In genomic region chr5:135081240-135081639, GRCh38 we compare ENCODE assay signal across 29 cellular contexts. TPM values are rescaled to one million over a fixed set of nuclear protein-coding genes. Genes with fewer than 3 reads are reported as not detected.
"Had no signal": no experiment of that assay in that cellular context is flagged by ENCODE, and none has a peak within 500 bp of the region (broad histone marks: within the 10 kb centered on the region; RNA-seq: fewer than 3 reads in every experiment).

No MANE protein-coding gene starts in this region.

- FAIRE-seq: urothelium cell line had no signal

- H3K4me3 Mint-ChIP-seq: stimulated activated effector memory CD8-positive, alpha-beta T cell treated with anti-CD3 and anti-CD28 coated beads, Interleukin-12 subunit alpha, Interleukin-12 subunit beta, amount 100 ng/mL, for 72 hours; stimulated activated memory B cell treated with anti-CD40 and anti-IgM and Interleukin-4, amounts not matched to agents 10 μg/mL and 1 μg/mL and 100 μg/mL, for 72 hours; stimulated activated naive B cell treated with anti-CD40 and anti-IgM and Interleukin-4, amounts not matched to agents 10 μg/mL and 1 μg/mL and 100 μg/mL, for 72 hours; stimulated activated naive CD8-positive, alpha-beta T cell treated with anti-CD3 and anti-CD28 coated beads, Interleukin-15, amount 100 ng/mL, for 72 hours; stimulated activated naive CD8-positive, alpha-beta T cell treated with anti-CD3 and anti-CD28 coated beads, Interleukin-15, Interleukin-2, amounts not matched to agents 100 ng/mL and 50 ng/mL, for 24 hours; type B pancreatic cell had no signal

- DNase-seq: stimulated activated CD4-positive, alpha-beta T cell treated with anti-CD3 and anti-CD28 coated beads, Interleukin-2, amount 100 ng/mL, for 48 hours; stimulated activated CD4-positive, alpha-beta T cell treated with anti-CD3 and anti-CD28 coated beads, Interleukin-4, amount 100 ng/mL, for 1 hour; stimulated activated CD4-positive, alpha-beta T cell treated with anti-CD3 and anti-CD28 coated beads, Interleukin-4, amount 100 ng/mL, for 24 hours; stimulated activated CD4-positive, alpha-beta T cell treated with anti-CD3 and anti-CD28 coated beads, Interleukin-4, amount 100 ng/mL, for 4 hours; stimulated activated CD8-positive, alpha-beta memory T cell treated with anti-CD3 and anti-CD28 coated beads, Interleukin-4, amount 100 ng/mL, for 48 hours; stimulated activated naive B cell treated with anti-CD40 and anti-IgM and Interleukin-4, amounts not matched to agents 10 μg/mL and 1 μg/mL and 100 μg/mL, for 72 hours; stimulated activated naive CD4-positive, alpha-beta T cell; stimulated activated naive CD4-positive, alpha-beta T cell treated with Interleukin-2 at 50 U/mL for 16 hours; stimulated activated naive CD8-positive, alpha-beta T cell treated with anti-CD3 and anti-CD28 coated beads, Interleukin-15, amount 100 ng/mL, for 72 hours; stimulated activated naive CD8-positive, alpha-beta T cell treated with anti-CD3 and anti-CD28 coated beads, Interleukin-15, Interleukin-2, amounts not matched to agents 100 U/mL and 50 U/mL, for 24 hours; stomach; substantia nigra; testis; thyroid gland; tibial artery; transverse colon; trophoblast cell; upper lobe of left lung; upper lobe of right lung; uterus had no signal

- H3K4me1 Mint-ChIP-seq: stimulated activated effector memory CD8-positive, alpha-beta T cell treated with anti-CD3 and anti-CD28 coated beads, Interleukin-12 subunit alpha, Interleukin-12 subunit beta, amount 100 ng/mL, for 72 hours; stimulated activated memory B cell treated with anti-CD40 and anti-IgM and Interleukin-4, amounts not matched to agents 10 μg/mL and 1 μg/mL and 100 μg/mL, for 72 hours; stimulated activated naive B cell treated with anti-CD40 and anti-IgM and Interleukin-4, amounts not matched to agents 10 μg/mL and 1 μg/mL and 100 μg/mL, for 72 hours; stimulated activated naive CD8-positive, alpha-beta T cell treated with anti-CD3 and anti-CD28 coated beads, Interleukin-15, amount 100 ng/mL, for 72 hours had no signal

- H3K27me3 ChIP-seq: stomach, testis, thyroid gland, tibial artery, tibial nerve, transverse colon, upper lobe of left lung, uterus, vagina had no signal

- ATAC-seq: stimulated activated effector memory CD8-positive, alpha-beta T cell treated with anti-CD3 and anti-CD28 coated beads, Interleukin-12 subunit alpha, Interleukin-12 subunit beta, amount 100 ng/mL, for 72 hours; stimulated activated memory B cell treated with anti-CD40 and anti-IgM and Interleukin-4, amounts not matched to agents 10 μg/mL and 1 μg/mL and 100 μg/mL, for 72 hours; stimulated activated naive B cell treated with anti-CD40 and anti-IgM and Interleukin-4, amounts not matched to agents 10 μg/mL and 1 μg/mL and 100 μg/mL, for 72 hours; stimulated activated naive CD8-positive, alpha-beta T cell treated with anti-CD3 and anti-CD28 coated beads, Interleukin-15, amount 100 ng/mL, for 72 hours; stimulated activated naive CD8-positive, alpha-beta T cell treated with anti-CD3 and anti-CD28 coated beads, Interleukin-15, Interleukin-2, amounts not matched to agents 100 U/mL and 50 U/mL, for 24 hours; upper lobe of right lung had no signal

- H3K36me3 Mint-ChIP-seq: stimulated activated effector memory CD8-positive, alpha-beta T cell treated with anti-CD3 and anti-CD28 coated beads, Interleukin-12 subunit alpha, Interleukin-12 subunit beta, amount 100 ng/mL, for 72 hours; type B pancreatic cell had no signal

- H3K4me1 ChIP-seq: suprapubic skin, testis, thyroid gland, tibial artery, tibial nerve, transverse colon, upper lobe of left lung, upper lobe of right lung, uterus, vagina had no signal

- H3K9me3 ChIP-seq: suprapubic skin, testis, thyroid gland, upper lobe of right lung, uterus, vagina had no signal

- H3K27ac ChIP-seq: stomach, suprapubic skin, testis, thoracic aorta, thyroid gland, tibial artery, tibial nerve, transverse colon, upper lobe of left lung, upper lobe of right lung, uterus, vagina had no signal

- H3K27ac Mint-ChIP-seq: stimulated activated effector memory CD8-positive, alpha-beta T cell treated with anti-CD3 and anti-CD28 coated beads, Interleukin-12 subunit alpha, Interleukin-12 subunit beta, amount 100 ng/mL, for 72 hours; stimulated activated memory B cell treated with anti-CD40 and anti-IgM and Interleukin-4, amounts not matched to agents 10 μg/mL and 1 μg/mL and 100 μg/mL, for 72 hours; stimulated activated naive B cell treated with anti-CD40 and anti-IgM and Interleukin-4, amounts not matched to agents 10 μg/mL and 1 μg/mL and 100 μg/mL, for 72 hours; stimulated activated naive CD8-positive, alpha-beta T cell treated with anti-CD3 and anti-CD28 coated beads, Interleukin-15, amount 100 ng/mL, for 72 hours; stimulated activated naive CD8-positive, alpha-beta T cell treated with anti-CD3 and anti-CD28 coated beads, Interleukin-15, Interleukin-2, amounts not matched to agents 100 ng/mL and 50 ng/mL, for 24 hours; type B pancreatic cell had no signal

- H3K36me3 ChIP-seq: stomach, suprapubic skin, thoracic aorta, thyroid gland, tibial artery, tibial nerve, transverse colon, upper lobe of left lung, upper lobe of right lung, uterus, vagina had no signal

- H3K4me3 ChIP-seq: stomach, suprapubic skin, testis, thoracic aorta, thyroid gland, tibial artery, tibial nerve, transverse colon, upper lobe of left lung, upper lobe of right lung, uterus, vagina had no signal

RNA-seq across cellular contexts. Expression of gene PITX1, which starts 47.2 kb away (rescaled TPM):
- total RNA-seq: thoracic aorta, upper lobe of right lung had no signal
